Comparison of ENCODE assay signal across 27 cellular contexts in the genomic region with DNA sequence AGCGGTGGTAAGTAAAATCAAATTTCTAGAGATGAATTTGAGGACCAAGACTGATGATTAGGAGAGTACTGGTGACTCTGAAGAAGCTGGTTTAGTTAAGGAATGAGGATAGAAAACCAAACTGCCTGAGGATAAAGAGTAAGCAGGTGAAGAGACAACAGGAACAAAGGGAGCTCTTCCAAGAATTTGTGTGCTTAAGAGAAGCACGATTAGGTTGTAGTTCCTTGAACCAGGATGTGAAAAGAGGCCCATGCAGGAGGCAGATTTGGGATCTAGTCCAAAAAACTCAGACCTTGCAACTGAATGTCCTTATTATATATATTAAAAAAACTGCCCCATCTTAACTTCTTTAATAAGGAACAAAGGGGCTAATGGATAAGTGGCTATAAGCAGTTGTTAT.
"Had no signal": no experiment of that assay in that cellular context is flagged by ENCODE, and none has a peak within 500 bp of the region (broad histone marks: within the 10 kb centered on the region; RNA-seq: fewer than 3 reads in every experiment).

No MANE protein-coding gene starts in this region.

- ATAC-seq: left colon; left lung; lower lobe of right lung; natural killer cell; pancreas; right cardiac atrium; stimulated activated effector memory CD8-positive, alpha-beta T cell treated with anti-CD3 and anti-CD28 coated beads, Interleukin-12 subunit alpha, Interleukin-12 subunit beta, amount 100 ng/mL, for 72 hours; upper lobe of right lung had no signal

- H3K4me3 Mint-ChIP-seq: immature natural killer cell; naive B cell; natural killer cell; stimulated activated effector memory CD8-positive, alpha-beta T cell treated with anti-CD3 and anti-CD28 coated beads, Interleukin-12 subunit alpha, Interleukin-12 subunit beta, amount 100 ng/mL, for 72 hours; stimulated activated naive CD8-positive, alpha-beta T cell treated with anti-CD3 and anti-CD28 coated beads, Interleukin-15, Interleukin-2, amounts not matched to agents 100 ng/mL and 50 ng/mL, for 24 hours had no signal

- H3K9me3 Mint-ChIP-seq: immature natural killer cell; naive B cell; natural killer cell; stimulated activated effector memory CD8-positive, alpha-beta T cell treated with anti-CD3 and anti-CD28 coated beads, Interleukin-12 subunit alpha, Interleukin-12 subunit beta, amount 100 ng/mL, for 72 hours; stimulated activated naive CD8-positive, alpha-beta T cell treated with anti-CD3 and anti-CD28 coated beads, Interleukin-15, Interleukin-2, amounts not matched to agents 100 ng/mL and 50 ng/mL, for 24 hours had no signal

- H3K36me3 ChIP-seq: lower lobe of right lung, pancreas, prostate gland, thoracic aorta, tibial artery, upper lobe of right lung had no signal

- H3K4me1 ChIP-seq: left lung, lower lobe of right lung, pancreas, prostate gland, sigmoid colon, spleen, suprapubic skin, tibial artery, upper lobe of right lung had no signal

- H3K27me3 ChIP-seq: left lung, pancreas, sigmoid colon, spleen, suprapubic skin, tibial artery, upper lobe of right lung had no signal

- H3K9me3 ChIP-seq: left lung, lower lobe of right lung, pancreas, prostate gland, sigmoid colon, spleen, suprapubic skin, thoracic aorta, tibial artery, upper lobe of right lung had no signal

- H3K27ac ChIP-seq: left lung, lower lobe of right lung, pancreas, prostate gland, sigmoid colon, spleen, suprapubic skin, thoracic aorta, tibial artery, upper lobe of right lung had no signal

- H3K36me3 Mint-ChIP-seq: natural killer cell; stimulated activated effector memory CD8-positive, alpha-beta T cell treated with anti-CD3 and anti-CD28 coated beads, Interleukin-12 subunit alpha, Interleukin-12 subunit beta, amount 100 ng/mL, for 72 hours had no signal

- DNase-seq: hippocampal formation; immature natural killer cell; kidney; left colon; left lung; lower lobe of right lung; mammary epithelial cell; mesenchymal stem cell; naive B cell; natural killer cell; pancreas; posterior cingulate gyrus; retina; right cardiac atrium; sigmoid colon; small intestine; spleen; stimulated activated CD4-positive, alpha-beta T cell treated with anti-CD3 and anti-CD28 coated beads, Interleukin-4, amount 100 ng/mL, for 24 hours; stimulated activated naive CD4-positive, alpha-beta T cell; tibial artery; trophoblast cell; upper lobe of right lung had no signal

- H3K27ac Mint-ChIP-seq: immature natural killer cell; natural killer cell; stimulated activated effector memory CD8-positive, alpha-beta T cell treated with anti-CD3 and anti-CD28 coated beads, Interleukin-12 subunit alpha, Interleukin-12 subunit beta, amount 100 ng/mL, for 72 hours; stimulated activated naive CD8-positive, alpha-beta T cell treated with anti-CD3 and anti-CD28 coated beads, Interleukin-15, Interleukin-2, amounts not matched to agents 100 ng/mL and 50 ng/mL, for 24 hours had no signal

- H3K4me1 Mint-ChIP-seq: immature natural killer cell; natural killer cell; stimulated activated effector memory CD8-positive, alpha-beta T cell treated with anti-CD3 and anti-CD28 coated beads, Interleukin-12 subunit alpha, Interleukin-12 subunit beta, amount 100 ng/mL, for 72 hours had no signal

- H3K27me3 Mint-ChIP-seq: naive B cell; stimulated activated naive CD8-positive, alpha-beta T cell treated with anti-CD3 and anti-CD28 coated beads, Interleukin-15, Interleukin-2, amounts not matched to agents 100 ng/mL and 50 ng/mL, for 24 hours had no signal

- H3K4me3 ChIP-seq: left lung, lower lobe of right lung, pancreas, prostate gland, sigmoid colon, spleen, suprapubic skin, thoracic aorta, tibial artery, upper lobe of right lung had no signal
